ENCODE assay signal across 16 cellular contexts in the genomic region with DNA sequence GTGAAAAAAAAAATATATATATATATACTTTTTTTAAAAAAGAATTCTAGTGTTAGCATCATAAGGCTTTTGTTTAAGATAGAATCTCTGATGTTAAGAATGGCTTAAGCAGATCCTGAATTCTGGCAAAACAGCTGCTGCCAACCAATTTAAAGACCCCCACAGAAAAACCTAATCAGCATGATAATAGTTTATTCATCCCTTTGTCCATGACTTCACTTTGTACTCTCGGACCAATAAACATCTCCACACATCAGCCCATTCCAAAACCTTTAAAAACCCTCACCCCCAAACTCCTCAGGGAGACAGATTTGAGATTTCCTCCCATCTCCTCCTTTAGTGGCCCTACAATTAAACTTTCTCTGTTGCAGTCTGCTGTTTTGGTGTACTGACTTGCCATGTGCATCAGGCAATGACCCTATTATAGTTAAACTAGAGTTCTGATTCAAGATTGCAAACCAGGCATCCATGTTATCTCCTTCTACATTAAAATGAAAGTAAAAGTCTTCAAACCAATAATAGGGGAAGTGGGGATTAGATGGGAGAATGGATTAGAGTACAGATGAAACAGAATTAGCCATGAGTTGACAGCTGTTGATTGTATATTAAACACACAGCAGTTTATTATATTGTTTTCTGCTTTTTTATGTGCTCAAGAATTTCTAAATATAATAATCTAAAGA. TPM values are rescaled to one million over a fixed set of nuclear protein-coding genes. Genes with fewer than 3 reads are reported as not detected.
DNase-seq lines count a peak whose midpoint lies in the region; ATAC-seq and TF ChIP-seq lines count a peak whose summit lies in the region.
"Had no signal": no experiment of that assay in that cellular context is flagged by ENCODE, and none has a peak within 500 bp of the region (broad histone marks: within the 10 kb centered on the region; RNA-seq: fewer than 3 reads in every experiment).

No MANE protein-coding gene starts in this region.

- intact Hi-C loops in dendritic cell treated with granulocyte-macrophage colony-stimulating factor and Interleukin-4, amounts not matched to agents 40 ng/mL and 50 ng/mL, for 4 days (cut with micrococcal nuclease), result no loop called here
- intact Hi-C loops in sigmoid colon (cut with DNase I), result no loop called here

- H3K4me3 ChIP-seq in sigmoid colon, result no peak overlapping the region
- H3K4me3 ChIP-seq: GM23248, upper lobe of left lung had no signal

- no peaks in the 10 kb centered on the region for H3K27me3 ChIP-seq in sigmoid colon
- H3K27me3 ChIP-seq: upper lobe of left lung had no signal

- H3K4me1 Mint-ChIP-seq in activated T-cell treated with anti-CD3 and anti-CD28 coated beads, Interleukin-2, amount 50 U/mL, for 24 hours (ENCODE audit: low read depth), result peaks cover 54% of the 10 kb centered on the region
- H3K4me1 Mint-ChIP-seq in dendritic cell treated with granulocyte-macrophage colony-stimulating factor and Interleukin-4, amounts not matched to agents 40 ng/mL and 50 ng/mL, for 4 days (ENCODE audit: low read depth), result peaks cover 7% of the 10 kb centered on the region

- TF ChIP-seq POLR2A in sigmoid colon (IDR thresholded peaks at IDR 0.05), result no peak

- no peaks in the 10 kb centered on the region for H3K9me3 ChIP-seq in sigmoid colon
- H3K9me3 ChIP-seq: upper lobe of left lung had no signal

- DNase-seq in activated T-cell treated with anti-CD3 and anti-CD28 coated beads, Interleukin-2, amount 50 U/mL, for 24 hours, result no peak
- no peak for DNase-seq in activated T-cell treated with anti-CD3 and anti-CD28 coated beads, Interleukin-2, amount 50 U/mL, for 1 hour
- DNase-seq in NCI-H524 treated with DMSO at 0.1 percent for 48 hours (lab: John Stamatoyannopoulos, UW) (peak; percentile 50), sigmoid colon (no peak), DMS114 treated with DMSO at 0.1 percent for 48 hours (lab: John Stamatoyannopoulos, UW; ENCODE audit: unreplicated experiment) (no peak), middle frontal gyrus (ENCODE audit: extremely low spot score, low spot score) (no peak)
- DNase-seq: activated CD4-positive, alpha-beta T cell treated with anti-CD3 and anti-CD28 coated beads, Interleukin-2, amount 50 U/mL, for 1 hour; activated naive CD4-positive, alpha-beta T cell; GM23248; hypothalamus; mammary epithelial cell; NCI-H2107; stimulated activated CD4-positive, alpha-beta T cell treated with anti-CD3 and anti-CD28 coated beads, Interleukin-15, amount 100 ng/mL, for 24 hours; upper lobe of left lung had no signal

- H3K4me1 ChIP-seq in sigmoid colon, result peaks cover 0 to 89% (median 37%) of the 10 kb centered on the region in 4 donors

- H3K27ac ChIP-seq in sigmoid colon, result peak overlapping the region in 3 of 4 donors; percentile 11 to 57 (median 39)
- H3K27ac ChIP-seq: GM23248, upper lobe of left lung had no signal

- 91 to 98% methylated on average over 1 of the region's 1 CpG for WGBS in sigmoid colon, 2 donors

- TF ChIP-seq CTCF in sigmoid colon (IDR thresholded peaks at IDR 0.05), result no peak

- H3K9me3 Mint-ChIP-seq in activated T-cell treated with anti-CD3 and anti-CD28 coated beads, Interleukin-2, amount 50 U/mL, for 24 hours, result no peaks in the 10 kb centered on the region
- no peaks in the 10 kb centered on the region for H3K9me3 Mint-ChIP-seq in dendritic cell treated with granulocyte-macrophage colony-stimulating factor and Interleukin-4, amounts not matched to agents 40 ng/mL and 50 ng/mL, for 4 days

- no peak for ATAC-seq in GM19467 (IDR thresholded peaks at IDR 0.05; ENCODE audit: unreplicated experiment)

- peaks cover 69% of the 10 kb centered on the region for H3K36me3 Mint-ChIP-seq in activated T-cell treated with anti-CD3 and anti-CD28 coated beads, Interleukin-2, amount 50 U/mL, for 24 hours (ENCODE audit: low read depth)
- peaks cover 76% of the 10 kb centered on the region for H3K36me3 Mint-ChIP-seq in dendritic cell treated with granulocyte-macrophage colony-stimulating factor and Interleukin-4, amounts not matched to agents 40 ng/mL and 50 ng/mL, for 4 days (ENCODE audit: low read depth)

- H3K27me3 Mint-ChIP-seq in activated T-cell treated with anti-CD3 and anti-CD28 coated beads, Interleukin-2, amount 50 U/mL, for 24 hours, result no peaks in the 10 kb centered on the region
- no peaks in the 10 kb centered on the region for H3K27me3 Mint-ChIP-seq in dendritic cell treated with granulocyte-macrophage colony-stimulating factor and Interleukin-4, amounts not matched to agents 40 ng/mL and 50 ng/mL, for 4 days

- peaks cover 0 to 27% (median 0%) of the 10 kb centered on the region in 4 donors for H3K36me3 ChIP-seq in sigmoid colon

- peak overlapping the region; percentile 59 for H3K27ac Mint-ChIP-seq in activated T-cell treated with anti-CD3 and anti-CD28 coated beads, Interleukin-2, amount 50 U/mL, for 24 hours
- H3K27ac Mint-ChIP-seq in dendritic cell treated with granulocyte-macrophage colony-stimulating factor and Interleukin-4, amounts not matched to agents 40 ng/mL and 50 ng/mL, for 4 days, result peak overlapping the region; percentile 13

- no peak for TF ChIP-seq EP300 in sigmoid colon (IDR thresholded peaks at IDR 0.05)

- H3K4me3 Mint-ChIP-seq in activated T-cell treated with anti-CD3 and anti-CD28 coated beads, Interleukin-2, amount 50 U/mL, for 24 hours, result no peak overlapping the region
- no peak overlapping the region for H3K4me3 Mint-ChIP-seq in dendritic cell treated with granulocyte-macrophage colony-stimulating factor and Interleukin-4, amounts not matched to agents 40 ng/mL and 50 ng/mL, for 4 days

RNA-seq across cellular contexts. Expression of a gene that starts 9.8 kb away (rescaled TPM):
- total RNA-seq in sigmoid colon, result 10 to 100 TPM; 11.9 to 22.7 (median 14.4) TPM
- polyA plus RNA-seq in sigmoid colon, result 1 to 10 TPM; 2.4 to 8.7 (median 4.2) TPM

RNA-seq across cellular contexts. Expression of a gene that starts 43.2 kb away (rescaled TPM):
- 10 to 100 TPM; 15.5 to 33.9 (median 22.9) TPM for total RNA-seq in sigmoid colon
- polyA plus RNA-seq in sigmoid colon, result 1 to 10 TPM; 5.4 to 8.3 (median 7.2) TPM
